9 cellular contexts compared by ENCODE assay signal in genomic region chrX:151680805-151681204, GRCh38. TPM values are rescaled to one million over a fixed set of nuclear protein-coding genes. Genes with fewer than 3 reads are reported as not detected.
DNase-seq lines count a peak whose midpoint lies in the region; ATAC-seq and TF ChIP-seq lines count a peak whose summit lies in the region.
"Had no signal": no experiment of that assay in that cellular context is flagged by ENCODE, and none has a peak within 500 bp of the region (broad histone marks: within the 10 kb centered on the region; RNA-seq: fewer than 3 reads in every experiment).

No MANE protein-coding gene starts in this region.

- DNase-seq in SJCRH30 (peak; percentile 24 to 65), iPS-NIHi7 (ENCODE audit: extremely low spot score) (peak; percentile 69)
- DNase-seq in activated naive CD4-positive, alpha-beta T cell treated with anti-CD3 and anti-CD28 coated beads, Interleukin-2, amount 50 U/mL, for 16 hours = peak; percentile 46
- peak; percentile 58 for DNase-seq in stimulated activated CD4-positive, alpha-beta T cell treated with anti-CD3 and anti-CD28 coated beads, Interleukin-4, amount 100 ng/mL, for 24 hours

- no peaks in the 10 kb centered on the region for H3K4me1 ChIP-seq in SJCRH30

- H3K9me3 ChIP-seq in SJCRH30 (replicated peaks) = no peaks in the 10 kb centered on the region

- H3K4me3 ChIP-seq in SJCRH30 = no peak overlapping the region
- H3K4me3 ChIP-seq: SK-N-MC had no signal

- peak; percentile 53 for TF ChIP-seq CTCF in C4-2B (conservative IDR thresholded peaks at IDR 0.05)

- ATAC-seq in GM18858 (IDR thresholded peaks at IDR 0.05; ENCODE audit: unreplicated experiment) (peak; percentile 90), HG03442 (IDR thresholded peaks at IDR 0.05; ENCODE audit: unreplicated experiment) (peak; percentile 89), HG03039 (IDR thresholded peaks at IDR 0.05; ENCODE audit: unreplicated experiment) (no peak)

- no peaks in the 10 kb centered on the region for H3K36me3 ChIP-seq in SJCRH30

- no peaks in the 10 kb centered on the region for H3K27me3 ChIP-seq in SJCRH30

- H3K27ac ChIP-seq in C4-2B = no peak overlapping the region
- H3K27ac ChIP-seq in SJCRH30 = no peak overlapping the region
- H3K27ac ChIP-seq: SK-N-MC had no signal

RNA-seq across cellular contexts. Expression of gene PRRG3, which starts 14.5 kb away (rescaled TPM):
- total RNA-seq in SJCRH30 (2014; rRNA removed; shearing (Covaris generic)) = not detected in 2 replicates

RNA-seq across cellular contexts. Expression of gene FATE1, which starts 35.0 kb away (rescaled TPM):
- total RNA-seq in SJCRH30 (2014; rRNA removed; shearing (Covaris generic)) = 0.28 TPM in 1 of 2 replicates, not detected in the other

RNA-seq across cellular contexts. Expression of gene CNGA2, which starts 53.7 kb away (rescaled TPM):
- not detected in 2 replicates for total RNA-seq in SJCRH30 (2014; rRNA removed; shearing (Covaris generic))
